ENCODE assay signal across 8 cellular contexts in the genomic region with DNA sequence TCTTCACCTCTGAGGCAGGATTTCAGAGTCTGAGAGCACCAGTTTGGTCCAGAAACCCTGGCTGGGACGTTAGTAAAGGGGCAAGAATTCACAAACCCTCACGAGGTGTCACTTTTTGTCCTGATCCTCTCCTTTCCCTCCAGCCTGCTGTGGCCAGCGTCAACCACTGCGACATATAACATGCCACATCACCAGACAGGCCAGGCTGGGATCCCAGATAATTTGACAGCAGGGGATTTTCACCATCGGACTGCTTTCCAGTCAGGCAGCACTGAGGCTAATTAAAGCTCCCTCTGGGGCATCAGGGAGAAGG. TPM values are rescaled to one million over a fixed set of nuclear protein-coding genes. Genes with fewer than 3 reads are reported as not detected.
DNase-seq lines count a peak whose midpoint lies in the region; ATAC-seq and TF ChIP-seq lines count a peak whose summit lies in the region.

No MANE protein-coding gene starts in this region.

- DNase-seq in HEK293T (ENCODE audit: extremely low spot score) (no peak), right atrium auricular region (ENCODE audit: low spot score) (no peak), DMS153 treated with DMSO at 0.1 percent for 48 hours (lab: John Stamatoyannopoulos, UW; ENCODE audit: unreplicated experiment) (no peak), NCI-H187 treated with DMSO at 0.1 percent for 48 hours (lab: John Stamatoyannopoulos, UW) (no peak)
- no peak for DNase-seq in activated T-helper 2 cell treated with anti-CD3 and anti-CD28 coated beads, Interferon-gamma antibody, Interleukin-2, Interleukin-4, amounts not matched to agents 10 μg/mL and 5 μg/mL and 100 μg/mL, durations not matched to agents 14 hours and 24 hours and 36 hours (ENCODE audit: low spot score)

- H3K27ac Mint-ChIP-seq in activated T-helper 2 cell treated with anti-CD3 and anti-CD28 coated beads, Interferon-gamma antibody, Interleukin-2, Interleukin-4, amounts not matched to agents 10 μg/mL and 5 μg/mL and 100 μg/mL, durations not matched to agents 14 hours and 24 hours and 36 hours = peak overlapping the region; percentile 57

- no peaks in the 10 kb centered on the region for H3K9me3 Mint-ChIP-seq in activated T-helper 2 cell treated with anti-CD3 and anti-CD28 coated beads, Interferon-gamma antibody, Interleukin-2, Interleukin-4, amounts not matched to agents 10 μg/mL and 5 μg/mL and 100 μg/mL, durations not matched to agents 14 hours and 24 hours and 36 hours

- H3K4me1 ChIP-seq in right atrium auricular region (peaks cover 0 to 6% of the 10 kb centered on the region in 2 donors), skeletal muscle satellite cell (ENCODE audit: control insufficient read depth, insufficient read depth, low read length) (peaks cover 10% of the 10 kb centered on the region)

- intact Hi-C loops in activated T-helper 2 cell treated with anti-CD3 and anti-CD28 coated beads, Interferon-gamma antibody, Interleukin-2, Interleukin-4, amounts not matched to agents 10 μg/mL and 5 μg/mL and 100 μg/mL, durations not matched to agents 14 hours and 24 hours and 36 hours (cut with micrococcal nuclease) = loop anchor here (5.0 kb wide), 1 partner anchor 438 kb away; no protein-coding TSS in a partner anchor

- H3K4me3 ChIP-seq in right atrium auricular region (peak overlapping the region; percentile 44 to 58), skeletal muscle satellite cell (ENCODE audit: low read length) (peak overlapping the region; percentile 75)

- H3K36me3 Mint-ChIP-seq in activated T-helper 2 cell treated with anti-CD3 and anti-CD28 coated beads, Interferon-gamma antibody, Interleukin-2, Interleukin-4, amounts not matched to agents 10 μg/mL and 5 μg/mL and 100 μg/mL, durations not matched to agents 14 hours and 24 hours and 36 hours (ENCODE audit: low read depth) = no peaks in the 10 kb centered on the region

- no peak for TF ChIP-seq CTCF in right atrium auricular region (IDR thresholded peaks at IDR 0.05)

- POLR2A ChIA-PET in HEK293T (lab: Yijun Ruan, JAX) = interaction anchor here (0.6 to 3.2 kb wide), 31 partner anchors 10 to 150 kb away, joined by 3 to 54 read pairs (median 4); partner anchors contain the start of gene RBFOX2

- no peak for ATAC-seq in GM21717 (IDR thresholded peaks at IDR 0.05; ENCODE audit: unreplicated experiment)
- no peak for ATAC-seq in HG03342 (IDR thresholded peaks at IDR 0.05; ENCODE audit: unreplicated experiment)

- H3K36me3 ChIP-seq in right atrium auricular region (no peaks in the 10 kb centered on the region), skeletal muscle satellite cell (ENCODE audit: insufficient read depth, low read length) (no peaks in the 10 kb centered on the region)

- H3K27me3 ChIP-seq in right atrium auricular region (no peaks in the 10 kb centered on the region), skeletal muscle satellite cell (ENCODE audit: control insufficient read depth, insufficient read depth, low read length) (no peaks in the 10 kb centered on the region)

- H3K9me3 ChIP-seq in right atrium auricular region = no peaks in the 10 kb centered on the region
- H3K9me3 ChIP-seq in skeletal muscle satellite cell (replicated peaks; ENCODE audit: low read length) = no peaks in the 10 kb centered on the region

- peaks cover 6% of the 10 kb centered on the region for H3K4me1 Mint-ChIP-seq in activated T-helper 2 cell treated with anti-CD3 and anti-CD28 coated beads, Interferon-gamma antibody, Interleukin-2, Interleukin-4, amounts not matched to agents 10 μg/mL and 5 μg/mL and 100 μg/mL, durations not matched to agents 14 hours and 24 hours and 36 hours (ENCODE audit: low read depth)

- H3K27me3 Mint-ChIP-seq in activated T-helper 2 cell treated with anti-CD3 and anti-CD28 coated beads, Interferon-gamma antibody, Interleukin-2, Interleukin-4, amounts not matched to agents 10 μg/mL and 5 μg/mL and 100 μg/mL, durations not matched to agents 14 hours and 24 hours and 36 hours (ENCODE audit: low read depth) = peaks cover 6% of the 10 kb centered on the region

- H3K4me3 Mint-ChIP-seq in activated T-helper 2 cell treated with anti-CD3 and anti-CD28 coated beads, Interferon-gamma antibody, Interleukin-2, Interleukin-4, amounts not matched to agents 10 μg/mL and 5 μg/mL and 100 μg/mL, durations not matched to agents 14 hours and 24 hours and 36 hours (ENCODE audit: low read depth) = peak overlapping the region; percentile 80

- H3K27ac ChIP-seq in right atrium auricular region = peak overlapping the region; percentile 89 to 92

- CTCF ChIA-PET in HEK293T (lab: Yijun Ruan, JAX) = interaction anchor here (0.7 to 4.2 kb wide), 56 partner anchors 9 to 441 kb away, joined by 3 to 59 read pairs (median 5); partner anchors contain the start of gene RBFOX2

- H3K9ac ChIP-seq in skeletal muscle satellite cell (ENCODE audit: low read depth, low read length) = peak overlapping the region; percentile 84

- H3K4me2 ChIP-seq in skeletal muscle satellite cell (ENCODE audit: low read length) = peak overlapping the region; percentile 81

TF ChIP-seq in HEK293T, 16 proteins besides CTCF, POLR2A, EP300 and RAD21:
- TF ChIP-seq L3MBTL2 (conservative IDR thresholded peaks at IDR 0.05) (peak; percentile 66), FOXK2 (IDR thresholded peaks at IDR 0.05) (no peak), LEF1 (IDR thresholded peaks at IDR 0.05; ENCODE audit: borderline replicate concordance) (no peak), ELF4 (IDR thresholded peaks at IDR 0.05) (no peak), FOXA1 (IDR thresholded peaks at IDR 0.05) (no peak)
- TF ChIP-seq, protein P1, sequence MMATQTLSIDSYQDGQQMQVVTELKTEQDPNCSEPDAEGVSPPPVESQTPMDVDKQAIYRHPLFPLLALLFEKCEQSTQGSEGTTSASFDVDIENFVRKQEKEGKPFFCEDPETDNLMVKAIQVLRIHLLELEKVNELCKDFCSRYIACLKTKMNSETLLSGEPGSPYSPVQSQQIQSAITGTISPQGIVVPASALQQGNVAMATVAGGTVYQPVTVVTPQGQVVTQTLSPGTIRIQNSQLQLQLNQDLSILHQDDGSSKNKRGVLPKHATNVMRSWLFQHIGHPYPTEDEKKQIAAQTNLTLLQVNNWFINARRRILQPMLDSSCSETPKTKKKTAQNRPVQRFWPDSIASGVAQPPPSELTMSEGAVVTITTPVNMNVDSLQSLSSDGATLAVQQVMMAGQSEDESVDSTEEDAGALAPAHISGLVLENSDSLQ (IDR thresholded peaks at IDR 0.05) = no peak; the same call in 1 of the 2 replicates

RNA-seq across cellular contexts. Expression of gene RBFOX2, which starts 36.8 kb away (rescaled TPM):
- total RNA-seq in activated T-helper 2 cell treated with anti-CD3 and anti-CD28 coated beads, Interferon-gamma antibody, Interleukin-2, Interleukin-4, amounts not matched to agents 10 μg/mL and 5 μg/mL and 100 μg/mL, durations not matched to agents 14 hours and 24 hours and 36 hours = 3.2 and 3.5 TPM in 2 replicates
- total RNA-seq in right atrium auricular region = 10 to 100 TPM; 81.8 to 86.0 TPM
- 92.5 and 95.7 TPM in 2 replicates for total RNA-seq in skeletal muscle satellite cell (2012; rRNA removed)

Comparison
In these comparisons a context has a peak if more than half of its experiments do, and no peak if none do; other contexts are left out.
1. RNA of gene RBFOX2, which starts 36.8 kb away (total RNA-seq): 81.8 to 86.0 TPM in right atrium auricular region; 3.2 to 3.5 TPM in activated T-helper 2 cell treated with anti-CD3 and anti-CD28 coated beads, Interferon-gamma antibody, Interleukin-2, Interleukin-4, amounts not matched to agents 10 μg/mL and 5 μg/mL and 100 μg/mL, durations not matched to agents 14 hours and 24 hours and 36 hours; every median in the first group is over 10 times any median in the second.